14 cellular contexts compared by ENCODE assay signal in genomic region chr22:31538815-31539214, GRCh38. TPM values are rescaled to one million over a fixed set of nuclear protein-coding genes. Genes with fewer than 3 reads are reported as not detected.
DNase-seq lines count a peak whose midpoint lies in the region; ATAC-seq lines count a peak whose summit lies in the region.
"Had no signal": no experiment of that assay in that cellular context is flagged by ENCODE, and none has a peak within 500 bp of the region (broad histone marks: within the 10 kb centered on the region; RNA-seq: fewer than 3 reads in every experiment).

No MANE protein-coding gene starts in this region.

- ATAC-seq in activated CD4-positive, CD25-positive, alpha-beta regulatory T cell treated with anti-CD3 and anti-CD28 coated beads, Interleukin-2, amount 50 U/mL, for 24 hours = peak; percentile 60 to 62
- ATAC-seq in GM19463 (IDR thresholded peaks at IDR 0.05; ENCODE audit: unreplicated experiment) = peak; percentile 60
- ATAC-seq in Right ventricle myocardium inferior = no peak
- ATAC-seq: heart right ventricle, left lung, right cardiac atrium had no signal

- intact Hi-C loops in Right ventricle myocardium inferior (cut with DNase I) = no loop called here

- no peak for DNase-seq in activated CD4-positive, CD25-positive, alpha-beta regulatory T cell treated with anti-CD3 and anti-CD28 coated beads, Interleukin-2, amount 50 U/mL, for 72 hours
- DNase-seq in activated naive CD4-positive, alpha-beta T cell treated with anti-CD3 and anti-CD28 coated beads, Interleukin-2, amount 10 ng/mL, durations not matched to agents 7 days and 5 days = no peak
- DNase-seq in stimulated activated CD4-positive, alpha-beta T cell treated with anti-CD3 and anti-CD28 coated beads, Interleukin-4, amount 100 ng/mL, for 24 hours = peak; percentile 49
- no peak for DNase-seq in Right ventricle myocardium inferior (ENCODE audit: missing footprints)
- DNase-seq in germinal center (ENCODE audit: low spot score) = no peak
- DNase-seq in MV-4-11 (lab: John Stamatoyannopoulos, UW) = no peak
- DNase-seq: heart right ventricle, left lung, NCI-H2171, right cardiac atrium, tibial artery had no signal

- H3K27ac Mint-ChIP-seq in activated naive CD4-positive, alpha-beta T cell treated with anti-CD3 and anti-CD28 coated beads, Interleukin-2, amount 10 ng/mL, durations not matched to agents 7 days and 5 days = peak overlapping the region; percentile 8
- H3K27ac Mint-ChIP-seq: nephron had no signal

- CTCF ChIA-PET in activated naive CD4-positive, alpha-beta T cell treated with anti-CD3 and anti-CD28 coated beads, Interleukin-2, amount 10 ng/mL, durations not matched to agents 7 days and 5 days (lab: Charles Lee) = interaction anchor here (0.7 kb wide), 1 partner anchor 18 kb away, joined by 3 read pairs; no protein-coding TSS in a partner anchor

- H3K36me3 Mint-ChIP-seq in activated naive CD4-positive, alpha-beta T cell treated with anti-CD3 and anti-CD28 coated beads, Interleukin-2, amount 10 ng/mL, durations not matched to agents 7 days and 5 days = peaks cover 28% of the 10 kb centered on the region

- no peak overlapping the region for H3K4me3 Mint-ChIP-seq in activated naive CD4-positive, alpha-beta T cell treated with anti-CD3 and anti-CD28 coated beads, Interleukin-2, amount 10 ng/mL, durations not matched to agents 7 days and 5 days
- H3K4me3 Mint-ChIP-seq: nephron had no signal

- no peaks in the 10 kb centered on the region for H3K27me3 Mint-ChIP-seq in activated naive CD4-positive, alpha-beta T cell treated with anti-CD3 and anti-CD28 coated beads, Interleukin-2, amount 10 ng/mL, durations not matched to agents 7 days and 5 days

- H3K9me3 Mint-ChIP-seq in activated naive CD4-positive, alpha-beta T cell treated with anti-CD3 and anti-CD28 coated beads, Interleukin-2, amount 10 ng/mL, durations not matched to agents 7 days and 5 days = no peaks in the 10 kb centered on the region
- H3K9me3 Mint-ChIP-seq: nephron had no signal

- peaks cover 29% of the 10 kb centered on the region for H3K4me1 Mint-ChIP-seq in activated naive CD4-positive, alpha-beta T cell treated with anti-CD3 and anti-CD28 coated beads, Interleukin-2, amount 10 ng/mL, durations not matched to agents 7 days and 5 days

RNA-seq across cellular contexts. Expression of gene SFI1, which starts 42.5 kb away (rescaled TPM):
- 6.7 TPM for total RNA-seq in Right ventricle myocardium inferior

RNA-seq across cellular contexts. Expression of gene EIF4ENIF1, which starts 49.2 kb away (rescaled TPM):
- 30.5 TPM for total RNA-seq in Right ventricle myocardium inferior
